In genomic region chr2:68252407-68253210, GRCh38 we compare ENCODE assay signal across 1 cellular context.
TF ChIP-seq lines count a peak whose summit lies in the region.

PPP3R1 (minus strand) TSS chr2:68252532; CDS start chr2:68252127, 405 bp downstream.

TF ChIP-seq in K562, 482 proteins besides CTCF, POLR2A, EP300 and RAD21 (continued from another document and continues in another):
- peak; percentile 78 for TF ChIP-seq ZBTB40 (IDR thresholded peaks at IDR 0.05)
- TF ChIP-seq ZBTB40 (CRISPR knock-in tag; IDR thresholded peaks at IDR 0.05) = no peak
- no peak for TF ChIP-seq CBX8 (IDR thresholded peaks at IDR 0.05; ENCODE audit: borderline replicate concordance, extremely low read depth, low read depth, low read length, poor library complexity, severe bottlenecking)
- no peak; the same call in 1 of the 2 replicates for TF ChIP-seq CC2D1A (IDR thresholded peaks at IDR 0.05)
- no peak for TF ChIP-seq ZNF12 (CRISPR knock-in tag; IDR thresholded peaks at IDR 0.05)
- TF ChIP-seq NUFIP1 (IDR thresholded peaks at IDR 0.05; ENCODE audit: partially characterized antibody) = no peak
- 0 out of 2 replicates have a peak, but pooled peaks have one; percentile 44 for TF ChIP-seq SREBF2 (CRISPR knock-in tag; IDR thresholded peaks at IDR 0.05)
- TF ChIP-seq CHD1 (IDR thresholded peaks at IDR 0.05; ENCODE audit: low read length) = peak; percentile 65
- no peak for TF ChIP-seq ZNF316 (IDR thresholded peaks at IDR 0.05)
- no peak for TF ChIP-seq KLF1 (tag; IDR thresholded peaks at IDR 0.05)
- no peak for TF ChIP-seq OTX1 (CRISPR knock-in tag; IDR thresholded peaks at IDR 0.05)
- TF ChIP-seq CEBPZ (IDR thresholded peaks at IDR 0.05; ENCODE audit: borderline replicate concordance, low read depth, low read length) = no peak
- TF ChIP-seq XRCC3 (IDR thresholded peaks at IDR 0.05) = no peak
- TF ChIP-seq CUX1 (CRISPR knock-in tag; IDR thresholded peaks at IDR 0.05) = no peak
- no peak for TF ChIP-seq RBM14 (IDR thresholded peaks at IDR 0.05; ENCODE audit: borderline replicate concordance, insufficient read depth, low read depth, low read length)
- peak; percentile 61; the same call in 1 of the 2 replicates for TF ChIP-seq ESRRB (CRISPR knock-in tag; IDR thresholded peaks at IDR 0.05; ENCODE audit: borderline replicate concordance)
- no peak for TF ChIP-seq GATA2 (CRISPR knock-in tag; IDR thresholded peaks at IDR 0.05)
- TF ChIP-seq STAG1 (CRISPR knock-in tag; IDR thresholded peaks at IDR 0.05; ENCODE audit: borderline replicate concordance) = no peak
- peak; percentile 36; the same call in 1 of the 2 replicates for TF ChIP-seq ZNF740 (CRISPR knock-in tag; IDR thresholded peaks at IDR 0.05)
- no peak; a peak in 1 of 4 replicates for TF ChIP-seq ZNF740 (tag; IDR thresholded peaks at IDR 0.05)
- no peak for TF ChIP-seq MXD1 (CRISPR knock-in tag; IDR thresholded peaks at IDR 0.05; ENCODE audit: borderline replicate concordance, poor library complexity, severe bottlenecking)
- no peak for TF ChIP-seq CBX5 (IDR thresholded peaks at IDR 0.05; ENCODE audit: borderline replicate concordance, low read depth)
- TF ChIP-seq SOX6 (IDR thresholded peaks at IDR 0.05) = no peak
- TF ChIP-seq TFAP4 (CRISPR knock-in tag; IDR thresholded peaks at IDR 0.05; ENCODE audit: borderline replicate concordance) = peak; percentile 76
- no peak for TF ChIP-seq MLX (CRISPR knock-in tag; conservative IDR thresholded peaks at IDR 0.05)
- TF ChIP-seq E2F5 (CRISPR knock-in tag; IDR thresholded peaks at IDR 0.05) = no peak
- no peak for TF ChIP-seq FIP1L1 (IDR thresholded peaks at IDR 0.05; ENCODE audit: low read depth, low read length, poor library complexity, severe bottlenecking)
- peak; percentile 97 for TF ChIP-seq ELF1 (tag; IDR thresholded peaks at IDR 0.05)
- no peak for TF ChIP-seq GABPB2 (CRISPR knock-in tag; conservative IDR thresholded peaks at IDR 0.05)
- peak; percentile 87 for TF ChIP-seq E2F1 (CRISPR knock-in tag; IDR thresholded peaks at IDR 0.05)
- no peak for TF ChIP-seq MAFK (IDR thresholded peaks at IDR 0.05; ENCODE audit: low read length)
- no peak for TF ChIP-seq SMAD4 (CRISPR knock-in tag; conservative IDR thresholded peaks at IDR 0.05)
- no peak for TF ChIP-seq CBX2 (IDR thresholded peaks at IDR 0.05; ENCODE audit: insufficient read depth, low read length, poor library complexity, severe bottlenecking)
- no peak for TF ChIP-seq ZZZ3 (IDR thresholded peaks at IDR 0.05)
- peak; percentile 41 for TF ChIP-seq SMARCE1 (IDR thresholded peaks at IDR 0.05)
